Comparison of ENCODE assay signal across 25 cellular contexts in genomic region chr12:116390656-116391335, GRCh38.
DNase-seq lines count a peak whose midpoint lies in the region; ATAC-seq and TF ChIP-seq lines count a peak whose summit lies in the region.
"Had no signal": no experiment of that assay in that cellular context is flagged by ENCODE, and none has a peak within 500 bp of the region (broad histone marks: within the 10 kb centered on the region; RNA-seq: fewer than 3 reads in every experiment).

No MANE protein-coding gene starts in this region.

- 66 to 73% methylated on average over 3 of the region's 3 CpGs for WGBS in GM23248 (ENCODE audit: low coverage in 1 of 2, low lambda C conversion rate in 2 of 2, missing lambda C conversion rate in 2 of 2), 2 experiments
- WGBS in prostate gland = 84% methylated on average over 3 of the region's 3 CpGs

- no TSS peak for BruUV-seq in Panc1 (replicated peaks; lab: Mats Ljungman, UMichigan)

- peaks cover 61% of the 10 kb centered on the region for H3K4me1 Mint-ChIP-seq in chondrocyte (ENCODE audit: low read depth)

- H3K9me2 ChIP-seq in GM23248 (ENCODE audit: insufficient read depth) = no peaks in the 10 kb centered on the region

- no peak overlapping the region for H3K4me2 ChIP-seq in GM23248 (ENCODE audit: unreplicated experiment)

- H3K4me1 ChIP-seq in GM23248 (ENCODE audit: insufficient read depth) (peaks cover 18% of the 10 kb centered on the region), Panc1 (ENCODE audit: control insufficient read depth, insufficient read depth, low read length) (peaks cover 39% of the 10 kb centered on the region), prostate gland (replicated peaks) (no peaks in the 10 kb centered on the region)
- H3K4me1 ChIP-seq: HAP-1, lower lobe of right lung had no signal

- TF ChIP-seq CTCF in Panc1 (IDR thresholded peaks at IDR 0.05) (no peak), chondrocyte (IDR thresholded peaks at IDR 0.05) (no peak), prostate gland (IDR thresholded peaks at IDR 0.05) (no peak), GM20000 (IDR thresholded peaks at IDR 0.05; ENCODE audit: extremely low read depth, missing control alignments) (no peak)

- H3K4me3 ChIP-seq in GM23248 (no peak overlapping the region), Panc1 (ENCODE audit: low read depth in 2 of 2, low read length in 2 of 2) (no peak overlapping the region), prostate gland (no peak overlapping the region)
- H3K4me3 ChIP-seq: HAP-1, lower lobe of right lung, SK-N-MC, tibial nerve had no signal

- H3K27me3 ChIP-seq in GM23248 (replicated peaks; ENCODE audit: insufficient read depth) = no peaks in the 10 kb centered on the region
- no peaks in the 10 kb centered on the region for H3K27me3 ChIP-seq in Panc1 (ENCODE audit: control insufficient read depth, insufficient read depth, low read length)
- H3K27me3 ChIP-seq in prostate gland (replicated peaks; ENCODE audit: insufficient read depth) = no peaks in the 10 kb centered on the region
- H3K27me3 ChIP-seq: tibial nerve had no signal

- no peak for TF ChIP-seq POLR2A in prostate gland (IDR thresholded peaks at IDR 0.05)

- H3K27me3 Mint-ChIP-seq in chondrocyte (ENCODE audit: low read depth) = no peaks in the 10 kb centered on the region

- no peaks in the 10 kb centered on the region for H3K79me2 ChIP-seq in GM23248 (ENCODE audit: insufficient read depth)

- H4K20me1 ChIP-seq in GM23248 (ENCODE audit: insufficient read depth) = no peaks in the 10 kb centered on the region

- CTCF ChIA-PET in Panc1 (lab: Charles Lee) = no interaction called here

- H3K36me3 ChIP-seq in GM23248 (ENCODE audit: low read depth) = no peaks in the 10 kb centered on the region
- H3K36me3 ChIP-seq in Panc1 (ENCODE audit: control insufficient read depth, insufficient read depth, low read length) = no peaks in the 10 kb centered on the region
- no peaks in the 10 kb centered on the region for H3K36me3 ChIP-seq in prostate gland
- H3K36me3 ChIP-seq: HAP-1, lower lobe of right lung, tibial nerve had no signal

- in situ Hi-C loops in GM23248 (cut with MboI) (no loop called here), Panc1 (cut with HindIII; ENCODE audit: low pct_unique_long_range_greater_than_20kb, low sequenced_read_pairs) (no loop called here)

- DNase-seq in GM23248 = peak; percentile 30
- no peak for DNase-seq in Panc1 (ENCODE audit: low read depth, low spot score)
- peak; percentile 43 for DNase-seq in chondrocyte (ENCODE audit: low spot score)
- peak; percentile 48 for DNase-seq in prostate gland (ENCODE audit: low spot score)
- no peak for DNase-seq in SHP77 treated with DMSO at 0.1 percent for 48 hours (lab: John Stamatoyannopoulos, UW)
- no peak for DNase-seq in GM20000 (ENCODE audit: low spot score)
- no peak for DNase-seq in NCI-H446 treated with DMSO at 0.1 percent for 48 hours (lab: John Stamatoyannopoulos, UW)
- DNase-seq: activated effector memory CD4-positive, alpha-beta T cell treated with anti-CD3 and anti-CD28 coated beads, Interleukin-2, amount 50 U/mL, for 16 hours; activated T-cell treated with anti-CD3 and anti-CD28 coated beads for 4 hours; GDM1; lower lobe of right lung; natural killer cell; NCI-H1092 treated with DMSO at 0.1 percent for 48 hours; NCI-H1930; NCI-H526 treated with DMSO at 0.1 percent for 48 hours; occipital lobe; RPMI8226; small intestine; stimulated activated CD4-positive, alpha-beta T cell treated with anti-CD3 and anti-CD28 coated beads, Interleukin-2, amount 100 ng/mL, for 24 hours had no signal

- H3K9me3 ChIP-seq in GM23248 (ENCODE audit: low read depth) (no peaks in the 10 kb centered on the region), Panc1 (ENCODE audit: control insufficient read depth, insufficient read depth, low read depth, low read length) (no peaks in the 10 kb centered on the region), prostate gland (no peaks in the 10 kb centered on the region)
- H3K9me3 ChIP-seq: HAP-1 had no signal

- H3K9me3 Mint-ChIP-seq in chondrocyte (ENCODE audit: low read depth) = peaks cover 6% of the 10 kb centered on the region
- H3K9me3 Mint-ChIP-seq: natural killer cell had no signal

- no peak overlapping the region for H3K9ac ChIP-seq in GM23248

- intact Hi-C loops in Panc1 (cut with micrococcal nuclease; ENCODE audit: unreplicated experiment) (no loop called here), prostate gland (cut with DNase I) (no loop called here)

- no peak overlapping the region for H3K4me3 Mint-ChIP-seq in chondrocyte (ENCODE audit: unreplicated experiment)
- H3K4me3 Mint-ChIP-seq: natural killer cell had no signal

- no peak overlapping the region for H2AFZ ChIP-seq in GM23248

- no peak overlapping the region for H3K27ac Mint-ChIP-seq in chondrocyte (ENCODE audit: unreplicated experiment)
- H3K27ac Mint-ChIP-seq: natural killer cell had no signal

- H3K27ac ChIP-seq in GM23248 = 0 out of 2 replicates have a peak overlapping the region, but pooled peaks have one; percentile 50
- H3K27ac ChIP-seq in Panc1 (ENCODE audit: low read length) = peak overlapping the region; percentile 88
- no peak overlapping the region for H3K27ac ChIP-seq in prostate gland
- H3K27ac ChIP-seq: HL-60, lower lobe of right lung, SK-N-MC, tibial nerve had no signal

- no peaks in the 10 kb centered on the region for H3K36me3 Mint-ChIP-seq in chondrocyte (ENCODE audit: low read depth)
- H3K36me3 Mint-ChIP-seq: natural killer cell had no signal

- peak; percentile 40 for ATAC-seq in Panc1
- ATAC-seq in HG03460 (IDR thresholded peaks at IDR 0.05; ENCODE audit: unreplicated experiment) = no peak
- ATAC-seq: HepG2, natural killer cell had no signal

- POLR2A ChIA-PET in Panc1 (lab: Charles Lee) = interaction anchor here (0.6 kb wide), 1 partner anchor 253 kb away, joined by 12 read pairs; no protein-coding TSS in a partner anchor

- peaks cover 24% of the 10 kb centered on the region for H3F3A ChIP-seq in GM23248 (ENCODE audit: insufficient read depth)

Comparison
In these comparisons a context has a peak if more than half of its experiments do, and no peak if none do; other contexts are left out.
1. DNase-seq: peak in GM23248 (single experiment), chondrocyte (single experiment) and prostate gland (single experiment); none in Panc1 (single experiment), SHP77 treated with DMSO at 0.1 percent for 48 hours (single experiment), GM20000 (single experiment) and NCI-H446 treated with DMSO at 0.1 percent for 48 hours (single experiment).
2. H3K27ac ChIP-seq: peak in GM23248 (single experiment) and Panc1 (single experiment); none in prostate gland (0 of 2).